In genomic region chr6:11434565-11435326, GRCh38 we compare ENCODE assay signal across 1 cellular context.
TF ChIP-seq lines count a peak whose summit lies in the region.

No MANE protein-coding gene starts in this region.

TF ChIP-seq in HEK293, 187 proteins besides CTCF, POLR2A, EP300 and RAD21 (continued from another document and continues in another):
- TF ChIP-seq ZBTB26 (tag by site-specific recombination; optimal IDR thresholded peaks at IDR 0.05) = no peak
- TF ChIP-seq ZNF433 (tag by site-specific recombination; IDR thresholded peaks at IDR 0.05; ENCODE audit: low read depth) = no peak
- no peak for TF ChIP-seq ZNF639 (tag by site-specific recombination; IDR thresholded peaks at IDR 0.05)
- TF ChIP-seq ZNF121 (tag by site-specific recombination; IDR thresholded peaks at IDR 0.05) = no peak
- TF ChIP-seq ZNF146 (tag by site-specific recombination; IDR thresholded peaks at IDR 0.05) = no peak
- TF ChIP-seq ZNF266 (tag by site-specific recombination; IDR thresholded peaks at IDR 0.05; ENCODE audit: low read depth) = no peak
- peak; percentile 97 for TF ChIP-seq OSR2 (tag by site-specific recombination; IDR thresholded peaks at IDR 0.05)
- TF ChIP-seq PRDM10 (tag by site-specific recombination; IDR thresholded peaks at IDR 0.05) = 0 out of 2 replicates have a peak, but pooled peaks have one; percentile 40
- TF ChIP-seq ZNF354C (tag by site-specific recombination; IDR thresholded peaks at IDR 0.05; ENCODE audit: borderline replicate concordance, low read depth) = no peak
- no peak for TF ChIP-seq ZNF37A (tag by site-specific recombination; IDR thresholded peaks at IDR 0.05)
- no peak for TF ChIP-seq BCL6B (tag by site-specific recombination; IDR thresholded peaks at IDR 0.05)
- TF ChIP-seq ZNF514 (tag by site-specific recombination; IDR thresholded peaks at IDR 0.05) = no peak
- TF ChIP-seq PRDM6 (tag by site-specific recombination; IDR thresholded peaks at IDR 0.05) = peak; percentile 73
- 0 out of 2 replicates have a peak, but pooled peaks have one; percentile 28 for TF ChIP-seq TRIM28 (IDR thresholded peaks at IDR 0.05; ENCODE audit: borderline replicate concordance, low read length)
- peak; percentile 28; the same call in 1 of the 2 replicates for TF ChIP-seq ZBTB21 (tag by site-specific recombination; IDR thresholded peaks at IDR 0.05)
- TF ChIP-seq KLF10 (tag by site-specific recombination; IDR thresholded peaks at IDR 0.05) = peak; percentile 48; the same call in 1 of the 2 replicates
- TF ChIP-seq ZNF785 (tag by site-specific recombination; IDR thresholded peaks at IDR 0.05) = no peak
- no peak for TF ChIP-seq ZSCAN4 (tag by site-specific recombination; IDR thresholded peaks at IDR 0.05)
- TF ChIP-seq ZNF23 (tag by site-specific recombination; IDR thresholded peaks at IDR 0.05; ENCODE audit: borderline replicate concordance) = no peak
- TF ChIP-seq ZNF335 (tag by site-specific recombination; conservative IDR thresholded peaks at IDR 0.05) = peak; percentile 31; the same call in 1 of the 2 replicates
- TF ChIP-seq ZNF488 (tag by site-specific recombination; IDR thresholded peaks at IDR 0.05) = no peak
- no peak for TF ChIP-seq ZNF112 (tag by site-specific recombination; IDR thresholded peaks at IDR 0.05)
- TF ChIP-seq ZNF366 (tag by site-specific recombination; conservative IDR thresholded peaks at IDR 0.05) = peak; percentile 55
- TF ChIP-seq YY2 (tag by site-specific recombination; IDR thresholded peaks at IDR 0.05) = no peak
- peak; percentile 81 for TF ChIP-seq SP7 (tag by site-specific recombination; IDR thresholded peaks at IDR 0.05)
- TF ChIP-seq ZNF624 (tag by site-specific recombination; IDR thresholded peaks at IDR 0.05) = no peak
- TF ChIP-seq ZNF530 (tag by site-specific recombination; IDR thresholded peaks at IDR 0.05; ENCODE audit: low read depth) = no peak
- no peak for TF ChIP-seq EGR2 (tag by site-specific recombination; IDR thresholded peaks at IDR 0.05; ENCODE audit: low read depth)
- peak; percentile 64; the same call in 1 of the 2 replicates for TF ChIP-seq ZNF324 (tag by site-specific recombination; IDR thresholded peaks at IDR 0.05)
- TF ChIP-seq ZNF292 (tag by site-specific recombination; IDR thresholded peaks at IDR 0.05; ENCODE audit: borderline replicate concordance, low read depth) = no peak
- no peak for TF ChIP-seq ZNF501 (tag by site-specific recombination; IDR thresholded peaks at IDR 0.05)
- no peak for TF ChIP-seq ZNF48 (tag by site-specific recombination; IDR thresholded peaks at IDR 0.05)
- TF ChIP-seq MZF1 (tag by site-specific recombination; IDR thresholded peaks at IDR 0.05; ENCODE audit: borderline replicate concordance) = peak; percentile 82; the same call in 1 of the 2 replicates
- no peak for TF ChIP-seq ZSCAN5A (tag by site-specific recombination; IDR thresholded peaks at IDR 0.05)
- peak; percentile 60; the same call in 1 of the 2 replicates for TF ChIP-seq ZNF561 (tag by site-specific recombination; IDR thresholded peaks at IDR 0.05; ENCODE audit: borderline replicate concordance)
- no peak for TF ChIP-seq ZSCAN16 (tag by site-specific recombination; IDR thresholded peaks at IDR 0.05)
- TF ChIP-seq INSM2 (tag by site-specific recombination; IDR thresholded peaks at IDR 0.05) = peak; percentile 73; the same call in 1 of the 2 replicates
- no peak for TF ChIP-seq ZNF791 (tag by site-specific recombination; IDR thresholded peaks at IDR 0.05)
- TF ChIP-seq ZNF280C (tag by site-specific recombination; IDR thresholded peaks at IDR 0.05) = no peak
- no peak for TF ChIP-seq ZNF239 (tag by site-specific recombination; IDR thresholded peaks at IDR 0.05)
- TF ChIP-seq ZBTB44 (tag by site-specific recombination; IDR thresholded peaks at IDR 0.05) = peak; percentile 93
- no peak for TF ChIP-seq ZFP37 (tag by site-specific recombination; IDR thresholded peaks at IDR 0.05)
- TF ChIP-seq ZNF169 (tag by site-specific recombination; IDR thresholded peaks at IDR 0.05) = no peak
- TF ChIP-seq ZNF660 (tag by site-specific recombination; IDR thresholded peaks at IDR 0.05) = peak; percentile 31; the same call in 1 of the 2 replicates
- no peak for TF ChIP-seq HOXC10 (CRISPR knock-in tag; IDR thresholded peaks at IDR 0.05)
- TF ChIP-seq KLF1 (tag by site-specific recombination; IDR thresholded peaks at IDR 0.05) = no peak
